9 cellular contexts compared by ENCODE assay signal in the genomic region with DNA sequence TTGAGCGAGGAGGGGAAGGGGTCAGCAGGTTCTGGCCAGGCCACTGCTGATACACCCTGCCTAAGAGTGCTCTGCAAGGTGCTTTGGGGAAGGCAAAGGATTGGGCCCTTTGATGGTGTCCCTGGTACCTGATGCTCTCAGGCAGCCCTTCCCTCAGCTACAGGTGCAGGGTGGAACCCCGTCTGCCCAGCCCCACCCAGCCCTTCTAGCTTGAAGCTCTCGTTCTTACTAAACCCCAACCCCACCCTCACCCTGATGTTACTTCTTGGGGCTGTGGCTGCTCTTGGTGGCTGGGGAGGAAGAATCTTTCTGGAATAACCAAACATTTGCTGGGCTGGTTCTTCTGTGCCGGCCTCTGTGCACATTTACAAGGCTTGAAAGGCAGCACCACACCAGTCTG. TPM values are rescaled to one million over a fixed set of nuclear protein-coding genes. Genes with fewer than 3 reads are reported as not detected.
DNase-seq lines count a peak whose midpoint lies in the region; ATAC-seq and TF ChIP-seq lines count a peak whose summit lies in the region.
"Had no signal": no experiment of that assay in that cellular context is flagged by ENCODE, and none has a peak within 500 bp of the region (broad histone marks: within the 10 kb centered on the region; RNA-seq: fewer than 3 reads in every experiment).

No MANE protein-coding gene starts in this region.

- TF ChIP-seq CTCF in CD4-positive, alpha-beta T cell (IDR thresholded peaks at IDR 0.05): no peak
- TF ChIP-seq CTCF in OCI-LY7 (conservative IDR thresholded peaks at IDR 0.05; ENCODE audit: low read length) (no peak), osteoblast (IDR thresholded peaks at IDR 0.05; ENCODE audit: extremely low read depth, low read depth, low read length) (no peak), GM20000 (IDR thresholded peaks at IDR 0.05; ENCODE audit: extremely low read depth, missing control alignments) (no peak), mucosa of descending colon (IDR thresholded peaks at IDR 0.05) (no peak)

- no peak for ATAC-seq in CD4-positive, alpha-beta T cell (ENCODE audit: poor library complexity)
- ATAC-seq in HG02884 (IDR thresholded peaks at IDR 0.05; ENCODE audit: unreplicated experiment) (no peak), mucosa of descending colon (no peak)

- peaks cover 49% of the 10 kb centered on the region for H3K36me3 Mint-ChIP-seq in CD4-positive, alpha-beta T cell (ENCODE audit: low read depth)

- no peaks in the 10 kb centered on the region for H3K9me3 ChIP-seq in CD4-positive, alpha-beta T cell (ENCODE audit: control insufficient read depth, low read length)
- H3K9me3 ChIP-seq in OCI-LY7 (ENCODE audit: low read length) (no peaks in the 10 kb centered on the region), osteoblast (ENCODE audit: low read depth, low read length) (no peaks in the 10 kb centered on the region), mucosa of descending colon (no peaks in the 10 kb centered on the region)
- H3K9me3 ChIP-seq in effector memory CD4-positive, alpha-beta T cell (ENCODE audit: control insufficient read depth, low read length): no peaks in the 10 kb centered on the region

- intact Hi-C loops in CD4-positive, alpha-beta T cell (cut with DNase I, micrococcal nuclease): no loop called here
- intact Hi-C loops in OCI-LY7 (cut with micrococcal nuclease; ENCODE audit: unreplicated experiment): no loop called here
- intact Hi-C loops in mucosa of descending colon (cut with DNase I, micrococcal nuclease): no loop called here

- in situ Hi-C loops in KBM-7 (cut with MboI; ENCODE audit: low pct_unique_long_range_greater_than_20kb, low sequenced_read_pairs): no loop called here

- H3K79me2 ChIP-seq in OCI-LY7 (ENCODE audit: insufficient read depth, low read depth, low read length) (peaks cover 67% of the 10 kb centered on the region), osteoblast (ENCODE audit: insufficient read depth, low read length) (peaks cover 91% of the 10 kb centered on the region)

- H3K36me3 ChIP-seq in OCI-LY7 (ENCODE audit: insufficient read depth, low read length) (peaks cover 44% of the 10 kb centered on the region; the same call in 1 of the 2 replicates), osteoblast (ENCODE audit: insufficient read depth, low read length) (peaks cover 21% of the 10 kb centered on the region), mucosa of descending colon (ENCODE audit: low read depth) (no peaks in the 10 kb centered on the region)
- H3K36me3 ChIP-seq in effector memory CD4-positive, alpha-beta T cell (ENCODE audit: control insufficient read depth, insufficient read depth, low read length): peaks cover 5% of the 10 kb centered on the region

- no peak for DNase-seq in CD4-positive, alpha-beta T cell
- no peak for DNase-seq in OCI-LY7 (ENCODE audit: low spot score)
- no peak for DNase-seq in effector memory CD4-positive, alpha-beta T cell
- DNase-seq in osteoblast (ENCODE audit: insufficient read length, low spot score, missing footprints): no peak
- no peak for DNase-seq in KBM-7
- no peak for DNase-seq in GM20000 (ENCODE audit: low spot score)
- DNase-seq in mucosa of descending colon: no peak

- H3K4me2 ChIP-seq in OCI-LY7 (ENCODE audit: low read length): peak overlapping the region; percentile 62
- H3K4me2 ChIP-seq in osteoblast (ENCODE audit: insufficient read depth, low read length): peak overlapping the region; percentile 67

- peak overlapping the region; percentile 92 for H3K27ac Mint-ChIP-seq in CD4-positive, alpha-beta T cell

- peaks cover 86% of the 10 kb centered on the region for H3K4me1 Mint-ChIP-seq in CD4-positive, alpha-beta T cell (ENCODE audit: low read depth)

- peak overlapping the region; percentile 80 for H3K27ac ChIP-seq in CD4-positive, alpha-beta T cell (ENCODE audit: low read depth, low read length)
- peak overlapping the region; percentile 74 for H3K27ac ChIP-seq in OCI-LY7 (ENCODE audit: low read depth, low read length, poor library complexity, severe bottlenecking)
- H3K27ac ChIP-seq in effector memory CD4-positive, alpha-beta T cell (ENCODE audit: insufficient read depth, low read length, poor library complexity, severe bottlenecking): peak overlapping the region; percentile 86
- peak overlapping the region; percentile 77 for H3K27ac ChIP-seq in osteoblast (ENCODE audit: low read depth, low read length)

- H2AFZ ChIP-seq in OCI-LY7 (ENCODE audit: low read length) (no peak overlapping the region), osteoblast (ENCODE audit: low read length) (no peak overlapping the region)

- H3K9me3 Mint-ChIP-seq in CD4-positive, alpha-beta T cell: no peaks in the 10 kb centered on the region

- peak overlapping the region; percentile 21 for H3K4me3 ChIP-seq in OCI-LY7 (ENCODE audit: low read depth, low read length, poor library complexity, severe bottlenecking)
- H3K4me3 ChIP-seq in effector memory CD4-positive, alpha-beta T cell (ENCODE audit: insufficient read depth, low read depth, low read length, poor library complexity, severe bottlenecking): peak overlapping the region; percentile 5
- H3K4me3 ChIP-seq in osteoblast (ENCODE audit: insufficient read depth, low read length): no peak overlapping the region
- no peak overlapping the region for H3K4me3 ChIP-seq in mucosa of descending colon

- no peaks in the 10 kb centered on the region for H3K27me3 ChIP-seq in CD4-positive, alpha-beta T cell (ENCODE audit: control insufficient read depth, insufficient read depth, low read length)
- no peaks in the 10 kb centered on the region for H3K27me3 ChIP-seq in effector memory CD4-positive, alpha-beta T cell (replicated peaks; ENCODE audit: control insufficient read depth, insufficient read depth, low read length, poor library complexity, severe bottlenecking)
- H3K27me3 ChIP-seq in osteoblast (ENCODE audit: insufficient read depth, low read length): no peaks in the 10 kb centered on the region

- no TSS peak for BruUV-seq in OCI-LY7 (replicated peaks; lab: Mats Ljungman, UMichigan)

- no peaks in the 10 kb centered on the region for H3K27me3 Mint-ChIP-seq in CD4-positive, alpha-beta T cell

- H3K4me3 Mint-ChIP-seq in CD4-positive, alpha-beta T cell: peak overlapping the region; percentile 82

- CTCF ChIA-PET in CD4-positive, alpha-beta T cell (lab: Charles Lee): interaction anchor here (4.1 to 5.9 kb wide), 2 partner anchors 16 to 48 kb away, joined by 24 to 53 read pairs; no protein-coding TSS in a partner anchor
- CTCF ChIA-PET in OCI-LY7 (lab: Charles Lee; ENCODE audit: unreplicated experiment): interaction anchor here (0.6 to 0.7 kb wide), 2 partner anchors 9 to 107 kb away, joined by 3 to 7 read pairs; no protein-coding TSS in a partner anchor

- POLR2A ChIA-PET in CD4-positive, alpha-beta T cell (lab: Charles Lee): interaction anchor here (1.1 to 7.4 kb wide), 2 partner anchors 9 to 15 kb away, joined by 3 to 55 read pairs; no protein-coding TSS in a partner anchor
- POLR2A ChIA-PET in OCI-LY7 (lab: Charles Lee): interaction anchor here (0.7 kb wide), 1 partner anchor 197 kb away, joined by 3 read pairs; no protein-coding TSS in a partner anchor

- H3K4me1 ChIP-seq in OCI-LY7 (ENCODE audit: insufficient read depth, low read length, poor library complexity, severe bottlenecking) (peaks cover 80% of the 10 kb centered on the region), osteoblast (ENCODE audit: insufficient read depth, low read length) (peaks cover 69% of the 10 kb centered on the region), mucosa of descending colon (ENCODE audit: low read depth) (peaks cover 72% of the 10 kb centered on the region)
- H3K4me1 ChIP-seq in effector memory CD4-positive, alpha-beta T cell (ENCODE audit: control insufficient read depth, insufficient read depth, low read length, poor library complexity, severe bottlenecking): peaks cover 92% of the 10 kb centered on the region

- H4K20me1 ChIP-seq in OCI-LY7 (ENCODE audit: insufficient read depth, low read length) (peaks cover 15% of the 10 kb centered on the region; the same call in 1 of the 2 replicates), osteoblast (ENCODE audit: insufficient read depth, low read length) (peaks cover 76% of the 10 kb centered on the region)

- no peaks in the 10 kb centered on the region for H3K9me2 ChIP-seq in OCI-LY7 (ENCODE audit: insufficient read depth, low read length)

RNA-seq across cellular contexts. Expression of a gene that starts 6.4 kb away (rescaled TPM):
- 100 to 1,000 TPM; 204 to 217 TPM for total RNA-seq in CD4-positive, alpha-beta T cell
- total RNA-seq in OCI-LY7 (2014; rRNA removed; shearing (Covaris generic)): 165 and 190 TPM in 2 replicates
- total RNA-seq in OCI-LY7 (2022): 256 and 266 TPM in 2 replicates
- total RNA-seq in osteoblast: 223 and 248 TPM in 2 replicates
- 100 to 1,000 TPM in 1 of 3 donors, 10 to 100 TPM in 2; 47.0 to 190 (median 96.4) TPM for total RNA-seq in mucosa of descending colon

RNA-seq across cellular contexts. Expression of a gene that starts 26.6 kb away (rescaled TPM):
- 1 to 10 TPM; 1.9 to 2.0 TPM for total RNA-seq in CD4-positive, alpha-beta T cell
- total RNA-seq in OCI-LY7 (2014; rRNA removed; shearing (Covaris generic)): 0.10 and 0.28 TPM in 2 replicates
- 0.82 and 1.2 TPM in 2 replicates for total RNA-seq in OCI-LY7 (2022)
- 5.9 and 10.1 TPM in 2 replicates for total RNA-seq in osteoblast
- total RNA-seq in mucosa of descending colon: 100 to 1,000 TPM in 1 of 3 donors, 10 to 100 TPM in 2; 42.0 to 129 (median 59.2) TPM

RNA-seq across cellular contexts. Expression of a gene that starts 36.5 kb away (rescaled TPM):
- under 1 TPM in 1 of 2 experiments, not detected in 1; 0.22 TPM for total RNA-seq in CD4-positive, alpha-beta T cell
- not detected in 2 replicates for total RNA-seq in OCI-LY7 (2014; rRNA removed; shearing (Covaris generic))
- total RNA-seq in OCI-LY7 (2022) (not detected in 2 replicates), osteoblast (not detected in 2 replicates), mucosa of descending colon (under 1 TPM in 1 of 3 donors, not detected in 2; 0.32 TPM)
- total RNA-seq: LHCN-M2 had no signal

RNA-seq across cellular contexts. Expression of a gene that starts 37.3 kb away (rescaled TPM):
- 1 to 10 TPM; 1.0 to 1.1 TPM for total RNA-seq in CD4-positive, alpha-beta T cell
- not detected in 2 replicates for total RNA-seq in OCI-LY7 (2014; rRNA removed; shearing (Covaris generic))
- total RNA-seq in OCI-LY7 (2022) (not detected in 2 replicates), osteoblast (0.29 and 0.36 TPM in 2 replicates), mucosa of descending colon (under 1 TPM in 2 of 3 donors, not detected in 1; 0.29 to 0.32 TPM)

RNA-seq across cellular contexts. Expression of a gene that starts 49.9 kb away (rescaled TPM):
- 10 to 100 TPM; 30.0 to 30.4 TPM for total RNA-seq in CD4-positive, alpha-beta T cell
- 73.1 and 95.5 TPM in 2 replicates for total RNA-seq in OCI-LY7 (2014; rRNA removed; shearing (Covaris generic))
- total RNA-seq in OCI-LY7 (2022) (93.3 and 97.3 TPM in 2 replicates), osteoblast (60.4 and 65.1 TPM in 2 replicates), mucosa of descending colon (10 to 100 TPM; 54.8 to 59.8 (median 57.0) TPM)

Comparison
In these comparisons a context has a peak if more than half of its experiments do, and no peak if none do; other contexts are left out.
1. H3K4me3 ChIP-seq: peak in OCI-LY7 (single experiment) and effector memory CD4-positive, alpha-beta T cell (single experiment); none in osteoblast (single experiment) and mucosa of descending colon (single experiment).
2. Peak in every context shown above with its lines, with median percentiles within 50 percentile points of each other: H3K27ac ChIP-seq.